In the genomic region with DNA sequence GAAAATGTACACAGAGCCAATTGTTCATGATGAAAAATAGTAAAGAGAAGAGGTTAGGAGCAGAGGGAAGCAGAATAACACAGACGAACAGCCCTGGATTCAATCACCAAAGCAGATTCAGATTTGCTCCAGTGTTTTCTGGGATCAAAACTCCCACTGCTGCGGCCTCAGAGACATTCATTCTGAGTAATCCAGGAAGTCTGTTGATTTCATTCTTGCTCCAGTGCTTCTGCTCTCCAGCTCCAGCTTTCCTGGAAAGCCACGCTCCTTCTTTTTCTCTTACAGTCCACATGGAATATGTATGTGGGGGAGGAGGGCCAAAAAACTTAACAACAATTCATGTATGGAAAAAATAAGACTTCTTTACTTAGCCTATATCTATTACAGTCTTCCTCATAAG, we compare ENCODE assay signal across 23 cellular contexts. TPM values are rescaled to one million over a fixed set of nuclear protein-coding genes. Genes with fewer than 3 reads are reported as not detected.
DNase-seq lines count a peak whose midpoint lies in the region; ATAC-seq and TF ChIP-seq lines count a peak whose summit lies in the region.
"Had no signal": no experiment of that assay in that cellular context is flagged by ENCODE, and none has a peak within 500 bp of the region (broad histone marks: within the 10 kb centered on the region; RNA-seq: fewer than 3 reads in every experiment).

No MANE protein-coding gene starts in this region.

- ATAC-seq in naive thymus-derived CD8-positive, alpha-beta T cell, result no peak
- no peak for ATAC-seq in HG02759 (IDR thresholded peaks at IDR 0.05; ENCODE audit: unreplicated experiment)
- ATAC-seq: activated CD4-positive, CD25-positive, alpha-beta regulatory T cell treated with anti-CD3 and anti-CD28 coated beads, Interleukin-2, amount 50 U/mL, for 24 hours; activated T-cell treated with anti-CD3 and anti-CD28 coated beads, Interleukin-2, amount 50 U/mL, for 72 hours; body of pancreas; HepG2 had no signal

- H3K9me3 Mint-ChIP-seq in HFFc6, result peaks cover 9% of the 10 kb centered on the region
- peaks cover 0 to 6% (median 3%) of the 10 kb centered on the region in 9 donors for H3K9me3 Mint-ChIP-seq in naive thymus-derived CD8-positive, alpha-beta T cell

- H3K79me2 ChIP-seq in ACC112 (ENCODE audit: control insufficient read depth, insufficient read depth, low read length, unreplicated experiment), result no peaks in the 10 kb centered on the region

- H3K4me3 Mint-ChIP-seq in HFFc6, result peak overlapping the region; percentile 54
- no peak overlapping the region for H3K4me3 Mint-ChIP-seq in naive thymus-derived CD8-positive, alpha-beta T cell
- H3K4me3 Mint-ChIP-seq: activated T-cell treated with anti-CD3 and anti-CD28 coated beads, Interleukin-2, amount 50 U/mL, for 72 hours had no signal

- peaks cover 8% of the 10 kb centered on the region for H3K4me1 ChIP-seq in ACC112 (ENCODE audit: control insufficient read depth, insufficient read depth, low read length, unreplicated experiment)
- H3K4me1 ChIP-seq: BLaER1, body of pancreas, right atrium auricular region had no signal

- TF ChIP-seq CTCF in HFFc6 (IDR thresholded peaks at IDR 0.05) (no peak), astrocyte of the spinal cord (IDR thresholded peaks at IDR 0.05; ENCODE audit: low read depth, low read length) (no peak)

- H3K27me3 ChIP-seq in ACC112 (ENCODE audit: insufficient read depth, low read length), result no peaks in the 10 kb centered on the region
- H3K27me3 ChIP-seq: BLaER1, body of pancreas, right atrium auricular region had no signal

- H3K4me1 Mint-ChIP-seq in HFFc6 (ENCODE audit: low read depth), result peaks cover 63% of the 10 kb centered on the region
- no peaks in the 10 kb centered on the region for H3K4me1 Mint-ChIP-seq in naive thymus-derived CD8-positive, alpha-beta T cell

- H3K36me3 ChIP-seq in ACC112 (ENCODE audit: insufficient read depth, low read length), result no peaks in the 10 kb centered on the region
- H3K36me3 ChIP-seq: BLaER1, right atrium auricular region had no signal

- DNase-seq in HFFc6 (peak; percentile 43), astrocyte of the spinal cord (ENCODE audit: low read depth, low spot score) (peak; percentile 48), kidney glomerular epithelial cell (lab: John Stamatoyannopoulos, UW) (peak; percentile 60), DMS79 treated with DMSO at 0.1 percent for 48 hours (lab: John Stamatoyannopoulos, UW) (no peak)
- DNase-seq in naive thymus-derived CD8-positive, alpha-beta T cell, result no peak
- no peak for DNase-seq in stimulated activated CD4-positive, alpha-beta T cell treated with anti-CD3 and anti-CD28 coated beads, Interleukin-4, amount 100 ng/mL, for 4 hours
- DNase-seq: activated CD8-positive, alpha-beta memory T cell treated with anti-CD3 and anti-CD28 coated beads for 24 hours; activated naive CD4-positive, alpha-beta T cell treated with anti-CD3 and anti-CD28 coated beads, Interleukin-2, amount 50 U/mL, for 16 hours; activated T-cell treated with anti-CD3 and anti-CD28 coated beads, Interleukin-2, amount 50 U/mL, for 72 hours; body of pancreas; effector memory CD4-positive, alpha-beta T cell; head of caudate nucleus; NCI-H1417 treated with DMSO at 0.1 percent for 48 hours; NCI-H526 treated with DMSO at 0.1 percent for 48 hours; stimulated activated CD8-positive, alpha-beta memory T cell treated with anti-CD3 and anti-CD28 coated beads, Interleukin-4, amount 100 ng/mL, for 48 hours had no signal

- no peak overlapping the region for H3K27ac ChIP-seq in ACC112 (ENCODE audit: low read depth, low read length)
- H3K27ac ChIP-seq: 22Rv1, BLaER1, body of pancreas, right atrium auricular region had no signal

- H3K4me3 ChIP-seq in ACC112 (ENCODE audit: low read depth, low read length), result no peak overlapping the region
- no peak overlapping the region for H3K4me3 ChIP-seq in astrocyte of the spinal cord (ENCODE audit: low read depth, low read length)
- H3K4me3 ChIP-seq: BLaER1, body of pancreas, lung, right atrium auricular region had no signal

- H3K36me3 Mint-ChIP-seq in HFFc6 (ENCODE audit: low read depth), result peaks cover 7% of the 10 kb centered on the region
- H3K36me3 Mint-ChIP-seq in naive thymus-derived CD8-positive, alpha-beta T cell, result peaks cover 0 to 4% (median under 1%) of the 10 kb centered on the region in 3 donors

- POLR2A ChIA-PET in naive thymus-derived CD8-positive, alpha-beta T cell (lab: Charles Lee), result no interaction called here

- H3K27me3 Mint-ChIP-seq in HFFc6 (ENCODE audit: insufficient read depth), result no peaks in the 10 kb centered on the region
- peaks cover 11 to 39% (median 16%) of the 10 kb centered on the region in 5 donors for H3K27me3 Mint-ChIP-seq in naive thymus-derived CD8-positive, alpha-beta T cell

- peak overlapping the region; percentile 64 for H3K27ac Mint-ChIP-seq in HFFc6
- no peak overlapping the region for H3K27ac Mint-ChIP-seq in naive thymus-derived CD8-positive, alpha-beta T cell
- H3K27ac Mint-ChIP-seq: activated T-cell treated with anti-CD3 and anti-CD28 coated beads, Interleukin-2, amount 50 U/mL, for 72 hours had no signal

- H2AFZ ChIP-seq in ACC112 (ENCODE audit: low read length, unreplicated experiment), result peak overlapping the region; percentile 36

- in situ Hi-C loops in astrocyte of the spinal cord (cut with HindIII; ENCODE audit: low sequenced_read_pairs), result no loop called here

RNA-seq across cellular contexts. Expression of gene UST, which starts 26.5 kb away (rescaled TPM):
- total RNA-seq in HFFc6 (2021; fragmentation: NEBNext Ultra II Directional; extraction: Animal tissue kit (Norgen Biotek cat#: 25700)), result 10 to 100 TPM; 12.9 to 17.3 (median 16.7) TPM
- total RNA-seq in naive thymus-derived CD8-positive, alpha-beta T cell, result 1 to 10 TPM in 1 of 2 experiments, under 1 TPM in 1; 0.47 to 1.1 TPM
- polyA plus RNA-seq in naive thymus-derived CD8-positive, alpha-beta T cell, result 1 to 10 TPM in 1 of 3 donors, under 1 TPM in 2; 0.08 to 1.4 (median 0.26) TPM
- polyA plus RNA-seq: HepG2 had no signal

Comparison
In these comparisons a context has a peak if more than half of its experiments do, and no peak if none do; other contexts are left out.
1. DNase-seq: peak in HFFc6 (single experiment), astrocyte of the spinal cord (single experiment) and kidney glomerular epithelial cell (single experiment); none in naive thymus-derived CD8-positive, alpha-beta T cell (0 of 10), stimulated activated CD4-positive, alpha-beta T cell treated with anti-CD3 and anti-CD28 coated beads, Interleukin-4, amount 100 ng/mL, for 4 hours (0 of 2) and DMS79 treated with DMSO at 0.1 percent for 48 hours (single experiment).
2. RNA of gene UST, which starts 26.5 kb away (total RNA-seq): 12.9 to 17.3 TPM in HFFc6; 0.47 to 1.1 TPM in naive thymus-derived CD8-positive, alpha-beta T cell; every median in the first group is over 4 times any median in the second.